Comparison of ENCODE assay signal across 18 cellular contexts in the genomic region with DNA sequence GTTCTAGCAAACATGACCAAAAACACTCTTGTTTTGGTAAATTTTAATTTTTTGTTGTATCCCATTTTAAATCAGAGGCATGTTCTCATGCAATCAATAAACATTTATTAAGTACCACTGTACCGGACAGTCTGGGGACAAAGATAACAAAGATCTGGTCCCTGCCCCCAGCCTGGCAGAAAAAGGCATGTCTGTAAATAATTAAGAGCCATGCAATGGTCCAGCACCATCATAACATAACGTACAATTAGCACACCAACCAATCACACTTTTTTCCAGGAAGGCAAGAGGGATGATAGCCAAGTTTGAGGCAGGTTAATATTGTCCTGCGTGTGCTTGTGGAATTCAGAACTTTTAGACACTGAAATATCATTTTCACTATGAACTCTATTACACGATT. TPM values are rescaled to one million over a fixed set of nuclear protein-coding genes. Genes with fewer than 3 reads are reported as not detected.
DNase-seq lines count a peak whose midpoint lies in the region; ATAC-seq and TF ChIP-seq lines count a peak whose summit lies in the region.
"Had no signal": no experiment of that assay in that cellular context is flagged by ENCODE, and none has a peak within 500 bp of the region (broad histone marks: within the 10 kb centered on the region; RNA-seq: fewer than 3 reads in every experiment).

No MANE protein-coding gene starts in this region.

- H3K36me3 Mint-ChIP-seq in activated T-cell treated with anti-CD3 and anti-CD28 coated beads, Interleukin-2, amount 50 U/mL, for 72 hours (ENCODE audit: insufficient read depth in 2 of 2) = no peaks in the 10 kb centered on the region
- H3K36me3 Mint-ChIP-seq in effector memory CD8-positive, alpha-beta T cell (ENCODE audit: insufficient read depth) = no peaks in the 10 kb centered on the region
- no peaks in the 10 kb centered on the region for H3K36me3 Mint-ChIP-seq in activated T-helper 17 cell treated with anti-CD3 and anti-CD28 coated beads, Interleukin-2, amount 50 U/mL, for 72 hours (ENCODE audit: low read depth)
- H3K36me3 Mint-ChIP-seq: CD8-positive, alpha-beta memory T cell had no signal

- H3K79me2 ChIP-seq in hepatocyte = no peaks in the 10 kb centered on the region

- no peak for TF ChIP-seq CTCF in hepatocyte (IDR thresholded peaks at IDR 0.05; ENCODE audit: poor library complexity)

- H3K9me3 Mint-ChIP-seq in activated T-cell treated with anti-CD3 and anti-CD28 coated beads, Interleukin-2, amount 50 U/mL, for 72 hours = no peaks in the 10 kb centered on the region
- peaks cover 0 to 3% of the 10 kb centered on the region in 2 donors for H3K9me3 Mint-ChIP-seq in effector memory CD8-positive, alpha-beta T cell
- H3K9me3 Mint-ChIP-seq in activated T-helper 17 cell treated with anti-CD3 and anti-CD28 coated beads, Interleukin-2, amount 50 U/mL, for 72 hours = peaks cover 4% of the 10 kb centered on the region

- H3K36me3 ChIP-seq in hepatocyte (replicated peaks; ENCODE audit: insufficient read depth, low read depth) = no peaks in the 10 kb centered on the region
- H3K36me3 ChIP-seq: BLaER1 had no signal

- WGBS in hepatocyte (ENCODE audit: low lambda C conversion rate, missing lambda C conversion rate) = 46% methylated on average over 4 of the region's 4 CpGs

- H2AFZ ChIP-seq in hepatocyte = no peak overlapping the region

- H3K4me3 ChIP-seq in hepatocyte = no peak overlapping the region
- H3K4me3 ChIP-seq: BLaER1, GM12878 had no signal

- no peaks in the 10 kb centered on the region for H3K27me3 ChIP-seq in hepatocyte
- H3K27me3 ChIP-seq: BLaER1 had no signal

- peak overlapping the region; percentile 53 for H3K4me2 ChIP-seq in hepatocyte
- H3K4me2 ChIP-seq: BLaER1 had no signal

- H3K27ac Mint-ChIP-seq in activated T-cell treated with anti-CD3 and anti-CD28 coated beads, Interleukin-2, amount 50 U/mL, for 72 hours = peak overlapping the region; percentile 12
- no peak overlapping the region for H3K27ac Mint-ChIP-seq in effector memory CD8-positive, alpha-beta T cell
- H3K27ac Mint-ChIP-seq in activated T-helper 17 cell treated with anti-CD3 and anti-CD28 coated beads, Interleukin-2, amount 50 U/mL, for 72 hours = no peak overlapping the region
- H3K27ac Mint-ChIP-seq: CD8-positive, alpha-beta memory T cell had no signal

- peaks cover 11% of the 10 kb centered on the region for H3K27me3 Mint-ChIP-seq in activated T-cell treated with anti-CD3 and anti-CD28 coated beads, Interleukin-2, amount 50 U/mL, for 72 hours (ENCODE audit: low read depth)
- H3K27me3 Mint-ChIP-seq in effector memory CD8-positive, alpha-beta T cell = peaks cover 0 to 8% of the 10 kb centered on the region in 2 donors
- peaks cover 4% of the 10 kb centered on the region for H3K27me3 Mint-ChIP-seq in activated T-helper 17 cell treated with anti-CD3 and anti-CD28 coated beads, Interleukin-2, amount 50 U/mL, for 72 hours

- H3K9me3 ChIP-seq in hepatocyte (ENCODE audit: low read depth) = no peaks in the 10 kb centered on the region
- H3K9me3 ChIP-seq: BLaER1, Caco-2 had no signal

- H4K20me1 ChIP-seq in hepatocyte (ENCODE audit: insufficient read depth, poor library complexity, severe bottlenecking) = no peaks in the 10 kb centered on the region
- H4K20me1 ChIP-seq: BLaER1 had no signal

- no peak overlapping the region for H3K27ac ChIP-seq in hepatocyte
- H3K27ac ChIP-seq: BLaER1, HL-60 had no signal

- no peaks in the 10 kb centered on the region for H3K4me1 Mint-ChIP-seq in activated T-cell treated with anti-CD3 and anti-CD28 coated beads, Interleukin-2, amount 50 U/mL, for 72 hours (ENCODE audit: low read depth)
- no peaks in the 10 kb centered on the region for H3K4me1 Mint-ChIP-seq in effector memory CD8-positive, alpha-beta T cell (ENCODE audit: low read depth in 2 of 2)
- H3K4me1 Mint-ChIP-seq in activated T-helper 17 cell treated with anti-CD3 and anti-CD28 coated beads, Interleukin-2, amount 50 U/mL, for 72 hours = no peaks in the 10 kb centered on the region
- H3K4me1 Mint-ChIP-seq: CD8-positive, alpha-beta memory T cell had no signal

- no peaks in the 10 kb centered on the region for H3K9me2 ChIP-seq in hepatocyte (replicated peaks; ENCODE audit: insufficient read depth)

- H3K4me1 ChIP-seq in hepatocyte (ENCODE audit: insufficient read depth) = peaks cover 19% of the 10 kb centered on the region

- H3K4me3 Mint-ChIP-seq in activated T-cell treated with anti-CD3 and anti-CD28 coated beads, Interleukin-2, amount 50 U/mL, for 72 hours = no peak overlapping the region
- no peak overlapping the region for H3K4me3 Mint-ChIP-seq in effector memory CD8-positive, alpha-beta T cell
- H3K4me3 Mint-ChIP-seq in activated T-helper 17 cell treated with anti-CD3 and anti-CD28 coated beads, Interleukin-2, amount 50 U/mL, for 72 hours = no peak overlapping the region
- H3K4me3 Mint-ChIP-seq: CD8-positive, alpha-beta memory T cell had no signal

- no peak for DNase-seq in activated T-cell treated with anti-CD3 and anti-CD28 coated beads, Interleukin-2, amount 50 U/mL, for 72 hours
- no peak for DNase-seq in activated T-cell treated with anti-CD3 and anti-CD28 coated beads for 4 hours
- DNase-seq in hepatocyte (ENCODE audit: low spot score) = no peak
- DNase-seq in mucosa of gallbladder (ENCODE audit: low spot score) = peak; percentile 36
- no peak for DNase-seq in SW480 (ENCODE audit: low spot score)
- no peak for DNase-seq in effector memory CD8-positive, alpha-beta T cell
- DNase-seq: 8988T; AML-193; Caco-2; CD8-positive, alpha-beta memory T cell; DMS 273 treated with DMSO at 0.1 percent for 48 hours; DMS79 had no signal

- no peak for ATAC-seq in activated T-cell treated with anti-CD3 and anti-CD28 coated beads, Interleukin-2, amount 50 U/mL, for 72 hours (replicated peaks in 1 of 2)
- ATAC-seq in effector memory CD8-positive, alpha-beta T cell (replicated peaks) = no peak
- no peak for ATAC-seq in activated T-helper 17 cell treated with anti-CD3 and anti-CD28 coated beads, Interleukin-2, amount 50 U/mL, for 72 hours (replicated peaks)
- ATAC-seq: GM12878, HCT116 had no signal

RNA-seq across cellular contexts. Expression of gene KCNJ16, which starts 3.5 kb away (rescaled TPM):
- total RNA-seq in activated T-cell treated with anti-CD3 and anti-CD28 coated beads, Interleukin-2, amount 50 U/mL, for 72 hours = not detected
- total RNA-seq in hepatocyte = 40.6 and 46.9 TPM in 2 replicates
- polyA plus RNA-seq in hepatocyte = 2.7 and 3.5 TPM in 2 replicates
- 93.9 TPM for total RNA-seq in mucosa of gallbladder
- not detected for total RNA-seq in activated T-helper 17 cell treated with anti-CD3 and anti-CD28 coated beads, Interleukin-2, amount 50 U/mL, for 72 hours
- total RNA-seq: CD8-positive, alpha-beta memory T cell; GM12878; H1 had no signal
- polyA plus RNA-seq: CD8-positive, alpha-beta memory T cell; H1 had no signal

Comparison
In these comparisons a context has a peak if more than half of its experiments do, and no peak if none do; other contexts are left out.
1. RNA of gene KCNJ16, which starts 3.5 kb away (total RNA-seq): 93.9 TPM in mucosa of gallbladder (single experiment) and 40.6 to 46.9 TPM in hepatocyte; not detected in activated T-cell treated with anti-CD3 and anti-CD28 coated beads, Interleukin-2, amount 50 U/mL, for 72 hours and not detected in activated T-helper 17 cell treated with anti-CD3 and anti-CD28 coated beads, Interleukin-2, amount 50 U/mL, for 72 hours; every median in the first group is over 10 times any median in the second.